8 cellular contexts compared by ENCODE assay signal in genomic region chr9:96478829-96479371, GRCh38. TPM values are rescaled to one million over a fixed set of nuclear protein-coding genes. Genes with fewer than 3 reads are reported as not detected.
DNase-seq lines count a peak whose midpoint lies in the region; ATAC-seq and TF ChIP-seq lines count a peak whose summit lies in the region.

No MANE protein-coding gene starts in this region.

- TF ChIP-seq POLR2A in GM18505 (IDR thresholded peaks at IDR 0.05; ENCODE audit: borderline replicate concordance, extremely low read depth, insufficient read depth, insufficient read length), result no peak

- TF ChIP-seq CTCF in osteocyte (IDR thresholded peaks at IDR 0.05), result no peak

- H3K27me3 Mint-ChIP-seq in effector memory CD8-positive, alpha-beta T cell, result no peaks in the 10 kb centered on the region
- no peaks in the 10 kb centered on the region for H3K27me3 Mint-ChIP-seq in osteocyte (ENCODE audit: unreplicated experiment)

- no peaks in the 10 kb centered on the region for H3K9me3 Mint-ChIP-seq in effector memory CD8-positive, alpha-beta T cell
- no peaks in the 10 kb centered on the region for H3K9me3 Mint-ChIP-seq in osteocyte (ENCODE audit: unreplicated experiment)

- peaks cover 9 to 13% of the 10 kb centered on the region in 2 donors for H3K4me1 Mint-ChIP-seq in effector memory CD8-positive, alpha-beta T cell (ENCODE audit: low read depth in 2 of 2)
- peaks cover 9% of the 10 kb centered on the region for H3K4me1 Mint-ChIP-seq in osteocyte (ENCODE audit: unreplicated experiment)

- no peak overlapping the region for H3K4me3 Mint-ChIP-seq in effector memory CD8-positive, alpha-beta T cell
- no peak overlapping the region for H3K4me3 Mint-ChIP-seq in osteocyte (ENCODE audit: unreplicated experiment)

- H3K36me3 Mint-ChIP-seq in effector memory CD8-positive, alpha-beta T cell (ENCODE audit: insufficient read depth), result peaks cover 12% of the 10 kb centered on the region
- peaks cover 15% of the 10 kb centered on the region for H3K36me3 Mint-ChIP-seq in osteocyte (ENCODE audit: unreplicated experiment)

- H3K27ac Mint-ChIP-seq in effector memory CD8-positive, alpha-beta T cell, result peak overlapping the region; percentile 9 to 41
- no peak overlapping the region for H3K27ac Mint-ChIP-seq in osteocyte (ENCODE audit: unreplicated experiment)

- DNase-seq in effector memory CD8-positive, alpha-beta T cell, result no peak
- DNase-seq in osteocyte (ENCODE audit: extremely low spot score, unreplicated experiment) (no peak), ecto neural progenitor cell (ENCODE audit: low spot score) (no peak), anterior cingulate cortex (lab: John Stamatoyannopoulos, UW) (no peak), T1000 (lab: John Stamatoyannopoulos, UW) (no peak)

- ATAC-seq in GM18505 (IDR thresholded peaks at IDR 0.05; ENCODE audit: unreplicated experiment) (peak; percentile 76), GM21529 (IDR thresholded peaks at IDR 0.05; ENCODE audit: unreplicated experiment) (peak; percentile 79), HG03439 (IDR thresholded peaks at IDR 0.05; ENCODE audit: unreplicated experiment) (peak; percentile 70)
- ATAC-seq in effector memory CD8-positive, alpha-beta T cell (replicated peaks), result no peak

RNA-seq across cellular contexts. Expression of gene HABP4, which starts 28.9 kb away (rescaled TPM):
- total RNA-seq in osteocyte, result 15.8 and 16.5 TPM in 2 replicates
